In genomic region chrX:140918398-140919043, GRCh38 we compare ENCODE assay signal across 8 cellular contexts.
DNase-seq lines count a peak whose midpoint lies in the region; ATAC-seq, FAIRE-seq and TF ChIP-seq lines count a peak whose summit lies in the region.

No MANE protein-coding gene starts in this region.

- no peaks in the 10 kb centered on the region for H3K36me3 ChIP-seq in pancreas

- H3K36me3 Mint-ChIP-seq in activated CD4-positive, alpha-beta T cell treated with anti-CD3 and anti-CD28 coated beads, Interleukin-2, amount 10 ng/mL, durations not matched to agents 24 days and 14 days (ENCODE audit: low read depth): no peaks in the 10 kb centered on the region

- H3K4me3 Mint-ChIP-seq in activated CD4-positive, alpha-beta T cell treated with anti-CD3 and anti-CD28 coated beads, Interleukin-2, amount 10 ng/mL, durations not matched to agents 24 days and 14 days: peak overlapping the region; percentile 30

- DNase-seq in Caki2 (ENCODE audit: low read depth) (peak; percentile 83), NCI-H2171 treated with DMSO at 0.1 percent for 48 hours (lab: John Stamatoyannopoulos, UW) (peak; percentile 45), fibroblast of pulmonary artery (ENCODE audit: low read depth) (peak; percentile 77), pancreas (peak in 3 of 6 donors; percentile 13 to 52 (median 14)), epidermal melanocyte (ENCODE audit: insufficient read length, low spot score) (no peak)
- DNase-seq in activated CD4-positive, alpha-beta T cell treated with anti-CD3 and anti-CD28 coated beads, Interleukin-2, amount 10 ng/mL, durations not matched to agents 24 days and 14 days: peak; percentile 79

- intact Hi-C loops in activated CD4-positive, alpha-beta T cell treated with anti-CD3 and anti-CD28 coated beads, Interleukin-2, amount 10 ng/mL, durations not matched to agents 24 days and 14 days (cut with micrococcal nuclease): loop anchor here (2.0 to 10.0 kb wide), 4 partner anchors 154 to 359 kb away; partner anchors contain the start of gene LDOC1
- intact Hi-C loops in pancreas (cut with DNase I): no loop called here

- no peaks in the 10 kb centered on the region for H3K27me3 Mint-ChIP-seq in activated CD4-positive, alpha-beta T cell treated with anti-CD3 and anti-CD28 coated beads, Interleukin-2, amount 10 ng/mL, durations not matched to agents 24 days and 14 days

- in situ Hi-C loops in Caki2 (cut with HindIII; ENCODE audit: low pct_unique_long_range_greater_than_20kb, low sequenced_read_pairs): loop anchor here (25.0 kb wide), 1 partner anchor 106 kb away; no protein-coding TSS in a partner anchor

- no peaks in the 10 kb centered on the region for H3K4me1 ChIP-seq in pancreas

- H3K27me3 ChIP-seq in pancreas: no peaks in the 10 kb centered on the region

- H3K4me3 ChIP-seq in fibroblast of pulmonary artery (replicated peaks; ENCODE audit: low read depth, low read length) (no peak overlapping the region), pancreas (no peak overlapping the region)

- peaks cover 16% of the 10 kb centered on the region for H3K4me1 Mint-ChIP-seq in activated CD4-positive, alpha-beta T cell treated with anti-CD3 and anti-CD28 coated beads, Interleukin-2, amount 10 ng/mL, durations not matched to agents 24 days and 14 days

- no peaks in the 10 kb centered on the region for H3K9me3 Mint-ChIP-seq in activated CD4-positive, alpha-beta T cell treated with anti-CD3 and anti-CD28 coated beads, Interleukin-2, amount 10 ng/mL, durations not matched to agents 24 days and 14 days

- peak overlapping the region; percentile 85 for H3K27ac Mint-ChIP-seq in activated CD4-positive, alpha-beta T cell treated with anti-CD3 and anti-CD28 coated beads, Interleukin-2, amount 10 ng/mL, durations not matched to agents 24 days and 14 days

- ATAC-seq in GM18870 (IDR thresholded peaks at IDR 0.05; ENCODE audit: unreplicated experiment) (peak; percentile 91), HG03045 (IDR thresholded peaks at IDR 0.05; ENCODE audit: unreplicated experiment) (peak; percentile 50), pancreas (peak; percentile 70 to 94 (median 92))

- TF ChIP-seq CTCF in fibroblast of pulmonary artery (IDR thresholded peaks at IDR 0.05; ENCODE audit: low read length, missing control alignments) (peak; percentile 59), pancreas (IDR thresholded peaks at IDR 0.05) (peak; percentile 14 to 51 (median 44))

- H3K9me3 ChIP-seq in pancreas: no peaks in the 10 kb centered on the region

- H3K27ac ChIP-seq in pancreas: no peak overlapping the region

- no peak for FAIRE-seq in pancreas (lab: Jason Lieb, UNC)

- WGBS in pancreas, 2 donors: 30 to 32% methylated on average over 14 of the region's 14 CpGs
